13 cellular contexts compared by ENCODE assay signal in genomic region chr14:24861083-24861630, GRCh38.
DNase-seq lines count a peak whose midpoint lies in the region; ATAC-seq and TF ChIP-seq lines count a peak whose summit lies in the region.
"Had no signal": no experiment of that assay in that cellular context is flagged by ENCODE, and none has a peak within 500 bp of the region (broad histone marks: within the 10 kb centered on the region; RNA-seq: fewer than 3 reads in every experiment).

No MANE protein-coding gene starts in this region.

- intact Hi-C loops in spleen (cut with DNase I; ENCODE audit: low total_unique reads) = no loop called here

- H3K27ac ChIP-seq in RWPE1 = no peak overlapping the region
- no peak overlapping the region for H3K27ac ChIP-seq in osteoblast (ENCODE audit: low read depth, low read length)
- no peak overlapping the region for H3K27ac ChIP-seq in spleen
- H3K27ac ChIP-seq: dorsolateral prefrontal cortex had no signal

- CTCF ChIA-PET in RWPE1 (lab: Yijun Ruan, JAX) = interaction anchor here (0.7 kb wide), 1 partner anchor 9 kb away, joined by 4 read pairs; no protein-coding TSS in a partner anchor

- no peaks in the 10 kb centered on the region for H3K4me1 ChIP-seq in osteoblast (ENCODE audit: insufficient read depth, low read length)
- no peaks in the 10 kb centered on the region for H3K4me1 ChIP-seq in spleen

- H4K20me1 ChIP-seq in osteoblast (ENCODE audit: insufficient read depth, low read length) = no peaks in the 10 kb centered on the region

- ATAC-seq in HG03442 (IDR thresholded peaks at IDR 0.05; ENCODE audit: unreplicated experiment) = no peak
- no peak for ATAC-seq in HG02938 (IDR thresholded peaks at IDR 0.05; ENCODE audit: unreplicated experiment)

- peak overlapping the region; percentile 19 for H3K4me2 ChIP-seq in osteoblast (ENCODE audit: insufficient read depth, low read length)

- H3K36me3 ChIP-seq in osteoblast (ENCODE audit: insufficient read depth, low read length) = no peaks in the 10 kb centered on the region
- no peaks in the 10 kb centered on the region for H3K36me3 ChIP-seq in spleen

- no peak overlapping the region for H2AFZ ChIP-seq in osteoblast (ENCODE audit: low read length)

- TF ChIP-seq POLR2A in spleen (IDR thresholded peaks at IDR 0.05) = no peak

- H3K79me2 ChIP-seq in osteoblast (ENCODE audit: insufficient read depth, low read length) = no peaks in the 10 kb centered on the region

- WGBS in spleen, 5 donors = 65 to 75% (median 70%) methylated on average over 4 of the region's 4 CpGs

- no peaks in the 10 kb centered on the region for H3K27me3 ChIP-seq in osteoblast (ENCODE audit: insufficient read depth, low read length)
- H3K27me3 ChIP-seq in spleen (replicated peaks in 1 of 7) = peaks cover 0 to 4% (median 0%) of the 10 kb centered on the region in 7 donors
- H3K27me3 ChIP-seq: dorsolateral prefrontal cortex had no signal

- H3K4me3 ChIP-seq in fibroblast of pulmonary artery (replicated peaks; ENCODE audit: low read depth, low read length) (no peak overlapping the region), osteoblast (ENCODE audit: insufficient read depth, low read length) (no peak overlapping the region), spleen (no peak overlapping the region)
- H3K4me3 ChIP-seq: dorsolateral prefrontal cortex had no signal

- TF ChIP-seq CTCF in RWPE1 (conservative IDR thresholded peaks at IDR 0.05; ENCODE audit: low read depth) (no peak), fibroblast of pulmonary artery (IDR thresholded peaks at IDR 0.05; ENCODE audit: low read length, missing control alignments) (no peak), osteoblast (IDR thresholded peaks at IDR 0.05; ENCODE audit: extremely low read depth, low read depth, low read length) (no peak), spleen (IDR thresholded peaks at IDR 0.05 in 8 of 11, conservative IDR thresholded peaks at IDR 0.05 in 3 of 11) (no peak)

- DNase-seq in EH (ENCODE audit: low read depth) = peak; percentile 74
- peak; percentile 19 for DNase-seq in RWPE1 (ENCODE audit: low spot score)
- DNase-seq in fibroblast of pulmonary artery (ENCODE audit: low read depth) = peak; percentile 37
- no peak for DNase-seq in osteoblast (ENCODE audit: insufficient read length, low spot score, missing footprints)
- DNase-seq in spleen = no peak
- DNase-seq in stimulated activated CD4-positive, alpha-beta T cell treated with anti-CD3 and anti-CD28 coated beads, Interleukin-2, amount 100 ng/mL, for 24 hours = no peak
- DNase-seq: activated naive CD4-positive, alpha-beta T cell treated with anti-CD3 and anti-CD28 coated beads for 36 hours; CD4-positive, alpha-beta memory T cell; dorsolateral prefrontal cortex; midbrain; MV-4-11 had no signal

- POLR2A ChIA-PET in RWPE1 (lab: Yijun Ruan, JAX; ENCODE audit: low non-redundant PET) = no interaction called here

- H3K9me3 ChIP-seq in osteoblast (ENCODE audit: low read depth, low read length) (no peaks in the 10 kb centered on the region), spleen (no peaks in the 10 kb centered on the region)

Comparison
In these comparisons a context has a peak if more than half of its experiments do, and no peak if none do; other contexts are left out.
1. DNase-seq: peak in EH (single experiment), RWPE1 (single experiment) and fibroblast of pulmonary artery (single experiment); none in osteoblast (single experiment), spleen (single experiment) and stimulated activated CD4-positive, alpha-beta T cell treated with anti-CD3 and anti-CD28 coated beads, Interleukin-2, amount 100 ng/mL, for 24 hours (0 of 2).